6 cellular contexts compared by ENCODE assay signal in the genomic region with DNA sequence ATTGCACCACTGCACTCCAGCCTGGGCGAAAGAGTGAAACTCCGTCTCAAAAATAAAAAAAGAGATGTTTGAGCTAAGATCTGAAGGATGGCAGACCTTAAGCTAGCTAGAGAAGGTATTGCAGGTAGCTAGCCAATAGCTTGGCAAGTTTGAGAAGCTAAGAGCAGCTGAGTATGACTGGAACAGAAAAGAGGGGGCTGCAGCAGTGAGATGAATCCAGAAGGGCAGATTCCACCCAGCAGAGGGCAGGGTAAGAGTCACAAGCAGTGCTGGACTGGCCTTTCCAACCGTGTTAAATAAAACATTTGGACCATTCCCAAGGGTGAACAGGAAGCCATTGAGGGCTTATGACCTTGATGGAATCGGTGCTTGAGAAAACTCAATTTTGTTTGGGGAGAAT.
DNase-seq lines count a peak whose midpoint lies in the region; ATAC-seq and TF ChIP-seq lines count a peak whose summit lies in the region.

No MANE protein-coding gene starts in this region.

- no peak overlapping the region for H3K4me3 ChIP-seq in fibroblast of mammary gland (ENCODE audit: control insufficient read depth, low read depth, low read length)

- TF ChIP-seq CTCF in 22Rv1 (IDR thresholded peaks at IDR 0.05), result peak; percentile 43
- peak; percentile 51 for TF ChIP-seq CTCF in fibroblast of mammary gland (conservative IDR thresholded peaks at IDR 0.05; ENCODE audit: control insufficient read depth, insufficient read depth, low read depth, low read length)

- DNase-seq in Kasumi-1 (lab: John Stamatoyannopoulos, UW), result peak; percentile 39 to 45
- DNase-seq in fibroblast of mammary gland (ENCODE audit: low read depth), result peak; percentile 50
- DNase-seq in NCI-H2171 (lab: John Stamatoyannopoulos, UW), result no peak
- no peak for DNase-seq in activated CD4-positive, alpha-beta T cell treated with anti-CD3 and anti-CD28 coated beads for 1 hour

- 0 out of 2 replicates have a peak overlapping the region, but pooled peaks have one; percentile 16 for H3K27ac ChIP-seq in 22Rv1

- ATAC-seq in GM21576 (IDR thresholded peaks at IDR 0.05; ENCODE audit: unreplicated experiment), result no peak

Comparison
In these comparisons a context has a peak if more than half of its experiments do, and no peak if none do; other contexts are left out.
1. DNase-seq: peak in Kasumi-1 (2 of 2) and fibroblast of mammary gland (single experiment); none in NCI-H2171 (single experiment) and activated CD4-positive, alpha-beta T cell treated with anti-CD3 and anti-CD28 coated beads for 1 hour (single experiment).